15 cellular contexts compared by ENCODE assay signal in the genomic region with DNA sequence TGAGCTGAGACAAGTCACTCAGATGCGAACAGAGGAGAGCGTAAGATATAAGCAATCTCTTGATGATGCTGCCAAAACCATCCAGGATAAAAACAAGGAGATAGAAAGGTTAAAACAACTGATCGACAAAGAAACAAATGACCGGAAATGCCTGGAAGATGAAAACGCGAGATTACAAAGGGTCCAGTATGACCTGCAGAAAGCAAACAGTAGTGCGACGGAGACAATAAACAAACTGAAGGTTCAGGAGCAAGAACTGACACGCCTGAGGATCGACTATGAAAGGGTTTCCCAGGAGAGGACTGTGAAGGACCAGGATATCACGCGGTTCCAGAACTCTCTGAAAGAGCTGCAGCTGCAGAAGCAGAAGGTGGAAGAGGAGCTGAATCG. TPM values are rescaled to one million over a fixed set of nuclear protein-coding genes. Genes with fewer than 3 reads are reported as not detected.
"Had no signal": no experiment of that assay in that cellular context is flagged by ENCODE, and none has a peak within 500 bp of the region (broad histone marks: within the 10 kb centered on the region; RNA-seq: fewer than 3 reads in every experiment).

No MANE protein-coding gene starts in this region.

- H3K9me3 ChIP-seq: neutrophil, psoas muscle, sigmoid colon had no signal

- H3K36me3 ChIP-seq: neutrophil, sigmoid colon had no signal

- H2AFZ ChIP-seq: hepatocyte had no signal

- H3K27ac ChIP-seq: neutrophil, psoas muscle, sigmoid colon, skin epidermis had no signal

- H3K4me3 ChIP-seq: hepatocyte, psoas muscle, sigmoid colon, skin epidermis had no signal

- H3K27me3 ChIP-seq: hepatocyte had no signal

- H3K79me2 ChIP-seq: hepatocyte had no signal

- ATAC-seq: effector memory CD8-positive, alpha-beta T cell; left cardiac atrium; naive thymus-derived CD8-positive, alpha-beta T cell; psoas muscle had no signal

- H3K4me2 ChIP-seq: hepatocyte had no signal

- H3K4me1 ChIP-seq: psoas muscle, sigmoid colon had no signal

- DNase-seq: effector memory CD8-positive, alpha-beta T cell; foreskin melanocyte; head of caudate nucleus; kidney; left cardiac atrium; naive thymus-derived CD8-positive, alpha-beta T cell; psoas muscle; retina; sigmoid colon; stimulated activated CD4-positive, alpha-beta T cell treated with anti-CD3 and anti-CD28 coated beads, Interleukin-2, amount 100 ng/mL, for 24 hours; stimulated activated naive CD4-positive, alpha-beta T cell; trophoblast cell had no signal

RNA-seq across cellular contexts. Expression of a gene that starts 39.1 kb away (rescaled TPM):
- polyA plus RNA-seq: naive thymus-derived CD8-positive, alpha-beta T cell had no signal
